ENCODE assay signal across 17 cellular contexts in the genomic region with DNA sequence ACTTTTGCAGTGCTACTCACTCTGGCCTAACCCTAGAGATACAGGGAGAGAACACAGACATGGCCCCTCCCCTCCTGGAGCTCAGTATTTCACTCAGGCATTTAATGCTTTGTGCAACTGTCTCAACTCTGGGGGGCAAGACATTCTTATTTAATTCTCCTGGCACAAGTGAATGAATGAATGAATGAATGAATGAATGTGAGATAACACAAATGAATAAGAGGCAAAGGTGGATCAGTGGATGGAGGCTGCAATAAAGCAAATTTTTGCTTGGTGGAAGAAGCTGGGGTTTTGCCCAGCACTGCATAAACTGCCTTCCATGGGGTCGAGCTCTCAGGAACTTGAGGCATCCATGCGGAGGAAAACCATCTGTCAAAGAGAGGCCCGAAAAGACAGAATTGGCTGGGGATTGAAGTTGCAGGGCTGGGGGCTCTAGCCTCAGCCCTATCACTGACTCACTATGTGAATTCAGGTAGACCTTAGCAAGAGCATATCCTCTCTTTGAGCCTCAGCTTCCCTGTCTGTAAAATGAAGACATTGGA.
DNase-seq lines count a peak whose midpoint lies in the region; ATAC-seq, FAIRE-seq and TF ChIP-seq lines count a peak whose summit lies in the region.
"Had no signal": no experiment of that assay in that cellular context is flagged by ENCODE, and none has a peak within 500 bp of the region (broad histone marks: within the 10 kb centered on the region; RNA-seq: fewer than 3 reads in every experiment).

No MANE protein-coding gene starts in this region.

- H3K4me1 ChIP-seq in Caco-2 (peaks cover 19% of the 10 kb centered on the region; the same call in 1 of the 2 replicates), K562 (replicated peaks in 1 of 2; ENCODE audit: control insufficient read depth in 2 of 2, insufficient read depth in 2 of 2, low read length in 2 of 2) (no peaks in the 10 kb centered on the region)

- in situ Hi-C loops in K562 (cut with MboI), result no loop called here

- H4K20me1 ChIP-seq in K562 (replicated peaks; ENCODE audit: control insufficient read depth, insufficient read depth, low read length), result peaks cover 4% of the 10 kb centered on the region; the same call in 1 of the 2 replicates
- H4K20me1 ChIP-seq in neural cell (ENCODE audit: insufficient read depth), result no peaks in the 10 kb centered on the region

- H3K9me3 ChIP-seq in Caco-2 (no peaks in the 10 kb centered on the region), K562 (replicated peaks; ENCODE audit: control insufficient read depth, insufficient read depth, low read depth, low read length) (no peaks in the 10 kb centered on the region), neural cell (ENCODE audit: low read length) (no peaks in the 10 kb centered on the region)

- H3K36me3 ChIP-seq in Caco-2 (ENCODE audit: control insufficient read depth, insufficient read depth, low read length) (no peaks in the 10 kb centered on the region), K562 (ENCODE audit: control insufficient read depth, insufficient read depth, low read length) (no peaks in the 10 kb centered on the region), neural cell (ENCODE audit: insufficient read depth, low read length) (no peaks in the 10 kb centered on the region)

- peaks cover 32% of the 10 kb centered on the region for H3K4me1 Mint-ChIP-seq in Caco-2 (ENCODE audit: low read depth, unreplicated experiment)
- H3K4me1 Mint-ChIP-seq in activated T-cell treated with anti-CD3 and anti-CD28 coated beads, Interleukin-2, amount 50 U/mL, for 24 hours (ENCODE audit: low read depth), result peaks cover 13% of the 10 kb centered on the region

- no peaks in the 10 kb centered on the region for H3K79me2 ChIP-seq in K562 (ENCODE audit: control insufficient read depth, insufficient read depth, low read length)
- no peaks in the 10 kb centered on the region for H3K79me2 ChIP-seq in neural cell (replicated peaks; ENCODE audit: insufficient read depth, low read length)

- POLR2A ChIA-PET in Caco-2 (lab: Charles Lee), result interaction anchor here (0.8 kb wide), 1 partner anchor 220 kb away, joined by 3 read pairs; no protein-coding TSS in a partner anchor
- POLR2A ChIA-PET in K562 (lab: Yijun Ruan, JAX), result interaction anchor here (1.6 kb wide), 1 partner anchor 13 kb away, joined by 6 read pairs; no protein-coding TSS in a partner anchor

- no peaks in the 10 kb centered on the region for H3K27me3 Mint-ChIP-seq in Caco-2 (ENCODE audit: insufficient read depth, unreplicated experiment)
- H3K27me3 Mint-ChIP-seq in activated T-cell treated with anti-CD3 and anti-CD28 coated beads, Interleukin-2, amount 50 U/mL, for 24 hours, result peaks cover 12% of the 10 kb centered on the region

- no peak overlapping the region for H3K4me3 Mint-ChIP-seq in Caco-2 (ENCODE audit: unreplicated experiment)
- H3K4me3 Mint-ChIP-seq in activated T-cell treated with anti-CD3 and anti-CD28 coated beads, Interleukin-2, amount 50 U/mL, for 24 hours, result no peak overlapping the region
- H3K4me3 Mint-ChIP-seq: B cell had no signal

- DNase-seq in Caco-2 (no peak), NCI-H2171 treated with DMSO at 0.1 percent for 48 hours (lab: John Stamatoyannopoulos, UW) (peak; percentile 82), K562 (ENCODE audit: extremely low read depth in 1 of 4, low spot score in 3 of 4) (no peak), NCI-H1436 (lab: John Stamatoyannopoulos, UW) (no peak), DMS153 (lab: John Stamatoyannopoulos, UW) (no peak)
- DNase-seq in activated T-cell treated with anti-CD3 and anti-CD28 coated beads, Interleukin-2, amount 50 U/mL, for 24 hours, result no peak
- DNase-seq: 8988T, KG1, NCI-H2029, SIG-M5 had no signal

- H3K36me3 Mint-ChIP-seq in Caco-2 (ENCODE audit: insufficient read depth, unreplicated experiment), result no peaks in the 10 kb centered on the region
- H3K36me3 Mint-ChIP-seq in activated T-cell treated with anti-CD3 and anti-CD28 coated beads, Interleukin-2, amount 50 U/mL, for 24 hours (ENCODE audit: low read depth), result no peaks in the 10 kb centered on the region

- no TSS peak for BruUV-seq in Caco-2 (replicated peaks; lab: Mats Ljungman, UMichigan)
- no TSS peak for BruUV-seq in K562 (replicated peaks; lab: Mats Ljungman, UMichigan)

- FAIRE-seq in K562 (lab: Jason Lieb, UNC), result no peak
- FAIRE-seq: HepG2 had no signal

- ATAC-seq in K562 (no peak), HG02678 (IDR thresholded peaks at IDR 0.05; ENCODE audit: unreplicated experiment) (no peak)
- ATAC-seq: HepG2, SK-N-SH treated with all-trans-retinoic acid at 6 μM for 48 hours had no signal

- TF ChIP-seq POLR2A in K562 (conservative IDR thresholded peaks at IDR 0.05), result no peak

- no peaks in the 10 kb centered on the region for H3F3A ChIP-seq in neural cell (ENCODE audit: insufficient read depth, low read length, poor library complexity, severe bottlenecking)

- no peak overlapping the region for H3K9ac ChIP-seq in K562 (ENCODE audit: insufficient read depth in 1 of 2, low read depth in 2 of 2, low read length in 2 of 2)
- H3K9ac ChIP-seq in neural cell (ENCODE audit: low read length), result no peak overlapping the region

- TF ChIP-seq RAD21 in K562 (CRISPR knock-in tag; conservative IDR thresholded peaks at IDR 0.05 in 1 of 2, IDR thresholded peaks at IDR 0.05 in 1 of 2) (no peak), neural cell (conservative IDR thresholded peaks at IDR 0.05) (no peak)

- H3K27me3 ChIP-seq in Caco-2 (replicated peaks; ENCODE audit: control insufficient read depth, insufficient read depth, low read length), result no peaks in the 10 kb centered on the region
- H3K27me3 ChIP-seq in K562 (ENCODE audit: control insufficient read depth in 2 of 2, insufficient read depth in 2 of 2, low read length in 2 of 2), result peaks cover 11 to 69% of the 10 kb centered on the region in 2 experiments
- no peaks in the 10 kb centered on the region for H3K27me3 ChIP-seq in neural cell (ENCODE audit: insufficient read depth, low read depth, low read length)

- H3K9me3 Mint-ChIP-seq in Caco-2 (ENCODE audit: unreplicated experiment), result no peaks in the 10 kb centered on the region
- H3K9me3 Mint-ChIP-seq in activated T-cell treated with anti-CD3 and anti-CD28 coated beads, Interleukin-2, amount 50 U/mL, for 24 hours, result no peaks in the 10 kb centered on the region

- no peak overlapping the region for H3K4me3 ChIP-seq in Caco-2 (ENCODE audit: low read depth, low read length)
- no peak overlapping the region for H3K4me3 ChIP-seq in K562
- H3K4me3 ChIP-seq in neural cell (ENCODE audit: low read length), result no peak overlapping the region
- H3K4me3 ChIP-seq: PC-9 had no signal

- no peaks in the 10 kb centered on the region for H3K9me1 ChIP-seq in K562 (ENCODE audit: control insufficient read depth, insufficient read depth, low read length)

- H2AFZ ChIP-seq in K562 (ENCODE audit: low read depth, low read length), result no peak overlapping the region
- no peak overlapping the region for H2AFZ ChIP-seq in neural cell (ENCODE audit: low read depth, low read length)
- H2AFZ ChIP-seq: PC-9 had no signal

- peak overlapping the region; percentile 60 for H3K27ac Mint-ChIP-seq in Caco-2 (ENCODE audit: unreplicated experiment)
- no peak overlapping the region for H3K27ac Mint-ChIP-seq in activated T-cell treated with anti-CD3 and anti-CD28 coated beads, Interleukin-2, amount 50 U/mL, for 24 hours
- H3K27ac Mint-ChIP-seq: B cell had no signal

- no peak overlapping the region for H3K4me2 ChIP-seq in K562 (ENCODE audit: insufficient read depth, low read length)
- no peak overlapping the region for H3K4me2 ChIP-seq in neural cell (ENCODE audit: low read length)
- H3K4me2 ChIP-seq: PC-9 had no signal

- TF ChIP-seq EP300 in K562 (IDR thresholded peaks at IDR 0.05; ENCODE audit: low read length) (no peak), neural cell (conservative IDR thresholded peaks at IDR 0.05; ENCODE audit: poor library complexity, severe bottlenecking) (no peak)

- no peaks in the 10 kb centered on the region for H3K9me2 ChIP-seq in neural cell (ENCODE audit: insufficient read depth, low read length)

- CTCF ChIA-PET in Caco-2 (lab: Charles Lee) (no interaction called here), K562 (lab: Yijun Ruan, JAX; ENCODE audit: low intra/inter-chr PET ratio) (no interaction called here)

- TF ChIP-seq CTCF in Caco-2 (IDR thresholded peaks at IDR 0.05; ENCODE audit: insufficient read depth in 1 of 2, low read depth in 1 of 2, low read length in 1 of 2, severe bottlenecking in 1 of 2, unreplicated experiment in 1 of 2) (no peak), K562 (IDR thresholded peaks at IDR 0.05 in 2 of 3, conservative IDR thresholded peaks at IDR 0.05 in 1 of 3; ENCODE audit: insufficient read depth in 2 of 3, low read depth in 1 of 3, low read length in 3 of 3) (no peak), neural cell (IDR thresholded peaks at IDR 0.05; ENCODE audit: poor library complexity, severe bottlenecking) (no peak)

- 2% methylated on average over 3 of the region's 3 CpGs for WGBS in K562 (ENCODE audit: insufficient coverage, low coverage, missing lambda C conversion rate)

- H3K27ac ChIP-seq in K562 (ENCODE audit: extremely low read depth, low read depth, low read length) (no peak overlapping the region), neural cell (ENCODE audit: low read length) (peak overlapping the region; percentile 38)
- H3K27ac ChIP-seq: PC-9, RWPE1 had no signal

- intact Hi-C loops in Caco-2 (cut with micrococcal nuclease; ENCODE audit: unreplicated experiment), result no loop called here
- intact Hi-C loops in K562 (cut with micrococcal nuclease), result no loop called here

TF ChIP-seq in K562, 482 proteins besides CTCF, POLR2A, EP300 and RAD21:
- TF ChIP-seq RHOXF2B (CRISPR knock-in tag; conservative IDR thresholded peaks at IDR 0.05), result no peak
- no peak for TF ChIP-seq BCL6 (CRISPR knock-in tag; IDR thresholded peaks at IDR 0.05)
- TF ChIP-seq ZFP36 (IDR thresholded peaks at IDR 0.05; ENCODE audit: low read depth, low read length, partially characterized antibody), result no peak
- TF ChIP-seq MCM2 (IDR thresholded peaks at IDR 0.05; ENCODE audit: low read depth), result no peak
- peak; percentile 88 for TF ChIP-seq ZNF24 (IDR thresholded peaks at IDR 0.05)
- TF ChIP-seq EWSR1 (IDR thresholded peaks at IDR 0.05; ENCODE audit: borderline replicate concordance, low read depth, partially characterized antibody), result no peak

TF ChIP-seq in neural cell, 6 proteins besides CTCF, POLR2A, EP300 and RAD21 (continues in another document):
- no peak for TF ChIP-seq EZH2 (IDR thresholded peaks at IDR 0.05; ENCODE audit: borderline replicate concordance, insufficient read depth, low read length, poor library complexity, severe bottlenecking)
